ENCODE assay signal across 11 cellular contexts in the genomic region with DNA sequence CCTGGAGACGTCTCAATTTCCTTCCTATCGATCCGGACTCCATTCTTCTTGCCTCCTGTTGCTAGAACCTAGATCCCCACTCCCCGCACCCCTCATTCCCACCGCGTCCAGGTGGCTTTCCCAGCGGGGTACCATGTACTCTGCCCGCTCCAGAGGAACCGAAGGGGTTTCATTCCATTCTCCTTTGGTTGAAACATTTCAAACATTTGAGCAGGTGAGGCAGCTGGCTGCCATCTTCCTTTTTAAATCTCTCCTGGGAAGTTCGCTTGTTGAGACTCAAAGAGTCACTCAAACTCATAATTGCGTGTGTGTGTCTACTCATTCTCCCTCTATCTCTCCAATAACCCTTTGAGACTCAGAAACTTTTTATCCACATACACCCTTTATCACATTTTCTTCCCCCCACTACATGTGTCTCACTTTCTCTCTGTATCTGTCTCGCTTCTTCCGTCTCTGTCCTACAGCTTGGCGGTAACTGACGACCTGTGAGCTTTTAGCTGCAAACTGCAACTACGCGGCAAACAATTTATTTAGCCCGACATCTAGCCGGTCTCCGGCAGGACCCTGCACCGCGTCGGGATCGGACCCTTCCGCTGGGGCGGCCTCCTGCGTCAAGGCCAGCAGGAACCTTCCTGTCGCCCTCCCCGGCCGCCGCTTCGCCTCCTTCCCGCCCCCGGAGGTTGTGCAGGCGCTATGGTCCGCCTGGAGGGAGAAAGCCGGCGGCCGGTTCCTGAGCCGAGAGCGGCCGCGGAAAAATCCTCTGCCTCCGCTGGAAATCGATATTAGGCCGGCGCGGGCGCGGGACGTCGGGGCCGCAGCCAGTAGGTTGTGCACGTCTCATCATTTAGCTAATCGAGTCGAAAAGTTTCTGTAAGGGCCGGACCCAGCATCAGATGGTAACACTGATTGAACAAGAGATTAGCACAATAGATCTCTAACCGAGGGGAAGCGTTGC. TPM values are rescaled to one million over a fixed set of nuclear protein-coding genes. Genes with fewer than 3 reads are reported as not detected.
DNase-seq lines count a peak whose midpoint lies in the region; ATAC-seq and TF ChIP-seq lines count a peak whose summit lies in the region.
"Had no signal": no experiment of that assay in that cellular context is flagged by ENCODE, and none has a peak within 500 bp of the region (broad histone marks: within the 10 kb centered on the region; RNA-seq: fewer than 3 reads in every experiment).

No MANE protein-coding gene starts in this region.

- 3% methylated on average over 59 of the region's 59 CpGs for WGBS in HUES64

- H3K4me1 Mint-ChIP-seq in Caco-2 (ENCODE audit: low read depth, unreplicated experiment) (no peaks in the 10 kb centered on the region), nephron progenitor cell (peaks cover 17% of the 10 kb centered on the region)

- H3K4me1 ChIP-seq in Caco-2, result 0 out of 2 replicates have a peak, but pooled peaks cover 3% of the 10 kb centered on the region
- peaks cover 20% of the 10 kb centered on the region for H3K4me1 ChIP-seq in HUES64 (ENCODE audit: insufficient read depth, low read length)

- H3K9ac ChIP-seq in HUES64 (ENCODE audit: low read depth, low read length), result peak overlapping the region; percentile 29

- H3K4me3 ChIP-seq in Caco-2 (ENCODE audit: low read depth, low read length) (no peak overlapping the region), HUES64 (ENCODE audit: low read length) (peak overlapping the region; percentile 74)

- H3K27ac ChIP-seq in HUES64 (ENCODE audit: low read depth, low read length), result no peak overlapping the region

- H3K9me3 Mint-ChIP-seq in Caco-2 (ENCODE audit: unreplicated experiment) (no peaks in the 10 kb centered on the region), nephron progenitor cell (peaks cover 17% of the 10 kb centered on the region)

- H3K4me3 Mint-ChIP-seq in Caco-2 (ENCODE audit: unreplicated experiment) (peak overlapping the region; percentile 36), nephron progenitor cell (peak overlapping the region; percentile 42)

- H3K36me3 ChIP-seq in Caco-2 (ENCODE audit: control insufficient read depth, insufficient read depth, low read length) (no peaks in the 10 kb centered on the region), HUES64 (ENCODE audit: insufficient read depth, low read length) (no peaks in the 10 kb centered on the region)

- BruUV-seq in Caco-2 (replicated peaks; lab: Mats Ljungman, UMichigan), result no TSS peak

- CTCF ChIA-PET in Caco-2 (lab: Charles Lee), result no interaction called here

- H3K27ac Mint-ChIP-seq in Caco-2 (ENCODE audit: unreplicated experiment) (no peak overlapping the region), nephron progenitor cell (no peak overlapping the region)

- POLR2A ChIA-PET in Caco-2 (lab: Charles Lee), result no interaction called here

- H3K27me3 Mint-ChIP-seq in Caco-2 (ENCODE audit: insufficient read depth, unreplicated experiment) (peaks cover 20% of the 10 kb centered on the region), nephron progenitor cell (ENCODE audit: low read depth, poor library complexity) (peaks cover 95% of the 10 kb centered on the region)

- TF ChIP-seq CTCF in Caco-2 (IDR thresholded peaks at IDR 0.05; ENCODE audit: insufficient read depth in 1 of 2, low read depth in 1 of 2, low read length in 1 of 2, severe bottlenecking in 1 of 2, unreplicated experiment in 1 of 2) (no peak), nephron progenitor cell (IDR thresholded peaks at IDR 0.05) (no peak)

- intact Hi-C loops in Caco-2 (cut with micrococcal nuclease; ENCODE audit: unreplicated experiment), result loop anchor here (5.0 to 10.0 kb wide), 2 partner anchors 215 to 928 kb away; no protein-coding TSS in a partner anchor

- no peaks in the 10 kb centered on the region for H3K9me3 ChIP-seq in Caco-2
- H3K9me3 ChIP-seq in HUES64 (ENCODE audit: insufficient read depth, low read depth, low read length), result no peaks in the 10 kb centered on the region

- H3K36me3 Mint-ChIP-seq in Caco-2 (ENCODE audit: insufficient read depth, unreplicated experiment), result no peaks in the 10 kb centered on the region
- H3K36me3 Mint-ChIP-seq in nephron progenitor cell (ENCODE audit: low read depth), result no peaks in the 10 kb centered on the region

- DNase-seq in Caco-2 (no peak), ecto neural progenitor cell (ENCODE audit: low spot score) (peak; percentile 68), nephron progenitor cell (peak; percentile 51), pons (ENCODE audit: low spot score) (no peak), SKM-1 treated with dmso at 0.1 percent for 144 hours (lab: John Stamatoyannopoulos, UW; ENCODE audit: unreplicated experiment) (no peak), HK-2 (ENCODE audit: unreplicated experiment) (no peak)
- DNase-seq: aorta, NCI-H446, RPMI8226 had no signal

- ATAC-seq in GM21825 (IDR thresholded peaks at IDR 0.05; ENCODE audit: unreplicated experiment), result no peak

- H3K27me3 ChIP-seq in Caco-2 (replicated peaks; ENCODE audit: control insufficient read depth, insufficient read depth, low read length) (no peaks in the 10 kb centered on the region), HUES64 (ENCODE audit: insufficient read depth, low read length) (peaks cover 92% of the 10 kb centered on the region)

RNA-seq across cellular contexts. Expression of a gene that starts 3.0 kb away (rescaled TPM):
- not detected in 2 replicates for total RNA-seq in Caco-2 (2022)
- polyA plus RNA-seq in HUES64 (2013, experiment 1 of 2), result 10.0 TPM
- 8.2 TPM for polyA plus RNA-seq in HUES64 (2013, experiment 2 of 2)
- polyA plus RNA-seq: aorta had no signal

RNA-seq across cellular contexts. Expression of a gene that starts 48.1 kb away (rescaled TPM):
- 9.2 and 9.4 TPM in 2 replicates for total RNA-seq in Caco-2 (2022)
- polyA plus RNA-seq in HUES64 (2013, experiment 1 of 2), result 17.6 TPM
- 17.9 TPM for polyA plus RNA-seq in HUES64 (2013, experiment 2 of 2)

Comparison
In these comparisons a context has a peak if more than half of its experiments do, and no peak if none do; other contexts are left out.
1. DNase-seq: peak in ecto neural progenitor cell (single experiment) and nephron progenitor cell (single experiment); none in Caco-2 (0 of 2), pons (single experiment), SKM-1 treated with dmso at 0.1 percent for 144 hours (single experiment) and HK-2 (single experiment).